Comparison of ENCODE assay signal across 1 cellular context in the genomic region with DNA sequence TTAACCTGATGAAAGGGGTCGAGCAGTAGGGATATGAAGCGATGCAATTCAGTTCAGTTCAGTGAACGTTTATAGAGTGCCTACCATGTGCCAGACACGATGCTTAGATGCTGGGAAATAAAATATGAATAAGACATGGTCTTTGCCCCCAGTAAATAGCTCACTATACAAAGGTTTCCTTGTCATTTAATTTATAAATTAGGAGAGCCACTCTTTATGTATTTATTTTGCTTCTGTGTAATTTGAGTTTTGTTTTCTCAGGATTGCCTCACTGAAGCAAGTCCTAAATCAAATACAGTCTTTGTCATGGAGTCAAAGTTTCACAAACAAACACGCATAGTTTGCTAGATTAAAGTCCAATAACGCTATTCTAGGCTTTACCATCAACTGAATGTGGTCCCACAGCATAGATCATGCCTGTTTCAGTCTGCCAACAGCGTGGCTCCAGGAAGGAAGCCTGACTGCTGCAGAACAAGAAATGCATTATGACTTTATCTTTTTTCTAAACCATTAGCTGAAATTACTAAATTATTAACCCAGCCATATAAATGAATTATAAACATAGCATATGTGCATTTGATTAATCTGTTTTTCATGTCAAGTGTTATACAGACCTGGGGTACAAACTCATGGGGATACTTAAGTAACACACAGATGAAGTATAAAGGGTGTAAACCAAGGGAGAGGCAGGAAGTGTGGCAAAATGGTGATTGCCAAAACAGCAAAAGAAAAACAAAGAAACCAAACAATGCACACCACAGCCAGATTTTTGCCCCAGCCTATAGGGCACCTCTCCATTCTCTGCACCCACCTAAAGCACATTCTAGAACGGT.
TF ChIP-seq lines count a peak whose summit lies in the region.

No MANE protein-coding gene starts in this region.

TF ChIP-seq in HepG2, 621 proteins besides CTCF, POLR2A, EP300 and RAD21 (continued from another document and continues in another):
- TF ChIP-seq CEBPZ (IDR thresholded peaks at IDR 0.05; ENCODE audit: low read length) (no peak), HCFC1 (IDR thresholded peaks at IDR 0.05; ENCODE audit: low read depth, low read length) (no peak), KDM2A (CRISPR knock-in tag; IDR thresholded peaks at IDR 0.05; ENCODE audit: borderline replicate concordance, low read depth) (0 out of 2 replicates have a peak, but pooled peaks have one; percentile 21), MBD4 (IDR thresholded peaks at IDR 0.05; ENCODE audit: borderline replicate concordance, low read length) (peak; percentile 96; the same call in 1 of the 2 replicates), KMT2A (CRISPR knock-in tag; IDR thresholded peaks at IDR 0.05) (peak; percentile 53; the same call in 1 of the 2 replicates), ZFP82 (CRISPR knock-in tag; IDR thresholded peaks at IDR 0.05; ENCODE audit: borderline replicate concordance) (0 out of 2 replicates have a peak, but pooled peaks have one; percentile 55), MIXL1 (CRISPR knock-in tag; IDR thresholded peaks at IDR 0.05) (peak; percentile 99), NAIF1 (CRISPR knock-in tag; IDR thresholded peaks at IDR 0.05; ENCODE audit: borderline replicate concordance) (peak; percentile 91), ZNF746 (CRISPR knock-in tag; IDR thresholded peaks at IDR 0.05) (no peak; the same call in 1 of the 2 replicates), ZNF414 (CRISPR knock-in tag; IDR thresholded peaks at IDR 0.05) (peak; percentile 91; the same call in 1 of the 2 replicates), ZNF549 (CRISPR knock-in tag; IDR thresholded peaks at IDR 0.05) (peak; percentile 66; the same call in 1 of the 2 replicates), HMG20A (CRISPR knock-in tag; IDR thresholded peaks at IDR 0.05; ENCODE audit: borderline replicate concordance) (peak; percentile 99), DMAP1 (CRISPR knock-in tag; IDR thresholded peaks at IDR 0.05) (peak; percentile 49; the same call in 1 of the 2 replicates), DR1 (CRISPR knock-in tag; IDR thresholded peaks at IDR 0.05) (no peak), PHF8 (CRISPR knock-in tag; IDR thresholded peaks at IDR 0.05) (no peak; the same call in 1 of the 2 replicates), HNRNPUL1 (IDR thresholded peaks at IDR 0.05; ENCODE audit: low read depth, low read length) (no peak), GFI1 (CRISPR knock-in tag; IDR thresholded peaks at IDR 0.05; ENCODE audit: borderline replicate concordance) (peak; percentile 97), AKAP8 (CRISPR knock-in tag; IDR thresholded peaks at IDR 0.05) (no peak), ZBTB38 (CRISPR knock-in tag; IDR thresholded peaks at IDR 0.05) (no peak), ZBTB33 (CRISPR knock-in tag; IDR thresholded peaks at IDR 0.05) (peak; percentile 38; the same call in 1 of the 2 replicates), ZNF572 (CRISPR knock-in tag; IDR thresholded peaks at IDR 0.05) (no peak), ZNF768 (CRISPR knock-in tag; IDR thresholded peaks at IDR 0.05) (no peak), SP2 (CRISPR knock-in tag; IDR thresholded peaks at IDR 0.05) (no peak), ZNF552 (CRISPR knock-in tag; IDR thresholded peaks at IDR 0.05; ENCODE audit: borderline replicate concordance) (no peak), ZNF260 (CRISPR knock-in tag; IDR thresholded peaks at IDR 0.05; ENCODE audit: borderline replicate concordance, low read depth) (no peak), PAF1 (CRISPR knock-in tag; IDR thresholded peaks at IDR 0.05) (no peak), ZBTB20 (CRISPR knock-in tag; IDR thresholded peaks at IDR 0.05; ENCODE audit: borderline replicate concordance, low read depth) (peak; percentile 95), ZNF788 (CRISPR knock-in tag; IDR thresholded peaks at IDR 0.05; ENCODE audit: borderline replicate concordance) (peak; percentile 37; the same call in 1 of the 2 replicates), ZNF564 (CRISPR knock-in tag; IDR thresholded peaks at IDR 0.05) (peak; percentile 60; the same call in 1 of the 2 replicates), RFX1 (IDR thresholded peaks at IDR 0.05) (no peak), ZNF550 (CRISPR knock-in tag; IDR thresholded peaks at IDR 0.05; ENCODE audit: borderline replicate concordance) (no peak)
- TF ChIP-seq, protein P1, sequence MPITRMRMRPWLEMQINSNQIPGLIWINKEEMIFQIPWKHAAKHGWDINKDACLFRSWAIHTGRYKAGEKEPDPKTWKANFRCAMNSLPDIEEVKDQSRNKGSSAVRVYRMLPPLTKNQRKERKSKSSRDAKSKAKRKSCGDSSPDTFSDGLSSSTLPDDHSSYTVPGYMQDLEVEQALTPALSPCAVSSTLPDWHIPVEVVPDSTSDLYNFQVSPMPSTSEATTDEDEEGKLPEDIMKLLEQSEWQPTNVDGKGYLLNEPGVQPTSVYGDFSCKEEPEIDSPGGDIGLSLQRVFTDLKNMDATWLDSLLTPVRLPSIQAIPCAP (CRISPR knock-in tag; IDR thresholded peaks at IDR 0.05; ENCODE audit: low read depth): no peak
- TF ChIP-seq, protein P2, sequence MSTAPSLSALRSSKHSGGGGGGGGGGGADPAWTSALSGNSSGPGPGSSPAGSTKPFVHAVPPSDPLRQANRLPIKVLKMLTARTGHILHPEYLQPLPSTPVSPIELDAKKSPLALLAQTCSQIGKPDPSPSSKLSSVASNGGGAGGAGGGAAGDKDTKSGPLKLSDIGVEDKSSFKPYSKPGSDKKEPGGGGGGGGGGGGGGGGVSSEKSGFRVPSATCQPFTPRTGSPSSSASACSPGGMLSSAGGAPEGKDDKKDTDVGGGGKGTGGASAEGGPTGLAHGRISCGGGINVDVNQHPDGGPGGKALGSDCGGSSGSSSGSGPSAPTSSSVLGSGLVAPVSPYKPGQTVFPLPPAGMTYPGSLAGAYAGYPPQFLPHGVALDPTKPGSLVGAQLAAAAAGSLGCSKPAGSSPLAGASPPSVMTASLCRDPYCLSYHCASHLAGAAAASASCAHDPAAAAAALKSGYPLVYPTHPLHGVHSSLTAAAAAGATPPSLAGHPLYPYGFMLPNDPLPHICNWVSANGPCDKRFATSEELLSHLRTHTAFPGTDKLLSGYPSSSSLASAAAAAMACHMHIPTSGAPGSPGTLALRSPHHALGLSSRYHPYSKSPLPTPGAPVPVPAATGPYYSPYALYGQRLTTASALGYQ (CRISPR knock-in tag; IDR thresholded peaks at IDR 0.05): peak; percentile 94
- TF ChIP-seq, protein P3, sequence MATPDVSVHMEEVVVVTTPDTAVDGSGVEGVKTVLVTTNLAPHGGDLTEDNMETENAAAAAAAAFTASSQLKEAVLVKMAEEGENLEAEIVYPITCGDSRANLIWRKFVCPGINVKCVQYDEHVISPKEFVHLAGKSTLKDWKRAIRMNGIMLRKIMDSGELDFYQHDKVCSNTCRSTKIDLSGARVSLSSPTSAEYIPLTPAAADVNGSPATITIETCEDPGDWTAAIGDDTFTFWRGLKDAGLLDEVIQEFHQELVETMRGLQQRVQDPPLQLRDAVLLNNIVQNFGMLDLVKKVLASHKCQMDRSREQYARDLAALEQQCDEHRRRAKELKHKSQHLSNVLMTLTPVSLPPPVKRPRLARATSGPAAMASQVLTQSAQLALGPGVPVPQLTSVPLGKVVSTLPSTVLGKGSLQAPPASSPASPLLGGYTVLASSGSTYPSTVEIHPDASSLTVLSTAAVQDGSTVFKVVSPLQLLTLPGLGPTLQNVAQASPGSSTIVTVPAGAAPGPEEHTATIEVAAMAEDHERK (CRISPR knock-in tag; IDR thresholded peaks at IDR 0.05; ENCODE audit: low read depth): no peak
- TF ChIP-seq, protein P4, sequence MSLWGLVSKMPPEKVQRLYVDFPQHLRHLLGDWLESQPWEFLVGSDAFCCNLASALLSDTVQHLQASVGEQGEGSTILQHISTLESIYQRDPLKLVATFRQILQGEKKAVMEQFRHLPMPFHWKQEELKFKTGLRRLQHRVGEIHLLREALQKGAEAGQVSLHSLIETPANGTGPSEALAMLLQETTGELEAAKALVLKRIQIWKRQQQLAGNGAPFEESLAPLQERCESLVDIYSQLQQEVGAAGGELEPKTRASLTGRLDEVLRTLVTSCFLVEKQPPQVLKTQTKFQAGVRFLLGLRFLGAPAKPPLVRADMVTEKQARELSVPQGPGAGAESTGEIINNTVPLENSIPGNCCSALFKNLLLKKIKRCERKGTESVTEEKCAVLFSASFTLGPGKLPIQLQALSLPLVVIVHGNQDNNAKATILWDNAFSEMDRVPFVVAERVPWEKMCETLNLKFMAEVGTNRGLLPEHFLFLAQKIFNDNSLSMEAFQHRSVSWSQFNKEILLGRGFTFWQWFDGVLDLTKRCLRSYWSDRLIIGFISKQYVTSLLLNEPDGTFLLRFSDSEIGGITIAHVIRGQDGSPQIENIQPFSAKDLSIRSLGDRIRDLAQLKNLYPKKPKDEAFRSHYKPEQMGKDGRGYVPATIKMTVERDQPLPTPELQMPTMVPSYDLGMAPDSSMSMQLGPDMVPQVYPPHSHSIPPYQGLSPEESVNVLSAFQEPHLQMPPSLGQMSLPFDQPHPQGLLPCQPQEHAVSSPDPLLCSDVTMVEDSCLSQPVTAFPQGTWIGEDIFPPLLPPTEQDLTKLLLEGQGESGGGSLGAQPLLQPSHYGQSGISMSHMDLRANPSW (CRISPR knock-in tag; IDR thresholded peaks at IDR 0.05; ENCODE audit: borderline replicate concordance): peak; percentile 97
